ENCODE assay signal across 23 cellular contexts in genomic region chr21:42566524-42567180, GRCh38. TPM values are rescaled to one million over a fixed set of nuclear protein-coding genes. Genes with fewer than 3 reads are reported as not detected.
DNase-seq lines count a peak whose midpoint lies in the region; ATAC-seq, FAIRE-seq and TF ChIP-seq lines count a peak whose summit lies in the region.
"Had no signal": no experiment of that assay in that cellular context is flagged by ENCODE, and none has a peak within 500 bp of the region (broad histone marks: within the 10 kb centered on the region; RNA-seq: fewer than 3 reads in every experiment).

No MANE protein-coding gene starts in this region.

- TF ChIP-seq EP300 in upper lobe of left lung (IDR thresholded peaks at IDR 0.05) = no peak

- intact Hi-C loops in lower lobe of right lung (cut with DNase I) = no loop called here

- no peak overlapping the region for H3K27ac Mint-ChIP-seq in activated naive CD4-positive, alpha-beta T cell treated with anti-CD3 and anti-CD28 coated beads, Interleukin-2, amount 10 ng/mL, durations not matched to agents 7 days and 5 days
- H3K27ac Mint-ChIP-seq: activated CD4-positive, alpha-beta T cell treated with anti-CD3 and anti-CD28 coated beads for 36 hours; activated naive CD4-positive, alpha-beta T cell treated with anti-CD3 and anti-CD28 coated beads, Interleukin-2, amount 50 U/mL, for 72 hours; dendritic cell treated with granulocyte-macrophage colony-stimulating factor and Interleukin-4, amounts not matched to agents 40 ng/mL and 50 ng/mL, for 4 days; HFFc6 had no signal

- FAIRE-seq in urothelium cell line (lab: Jason Lieb, UNC) = no peak

- H3K36me3 ChIP-seq in SU-DHL-6 (ENCODE audit: low read length) (no peaks in the 10 kb centered on the region), lower lobe of right lung (peaks cover 73% of the 10 kb centered on the region), upper lobe of left lung (peaks cover 6 to 90% (median 53%) of the 10 kb centered on the region in 4 donors), brain microvascular endothelial cell (replicated peaks) (no peaks in the 10 kb centered on the region)

- H3K9me2 ChIP-seq in SU-DHL-6 (replicated peaks; ENCODE audit: insufficient read depth, low read length) = no peaks in the 10 kb centered on the region
- H3K9me2 ChIP-seq: SK-N-SH had no signal

- H3K4me2 ChIP-seq in SU-DHL-6 (ENCODE audit: low read depth, low read length, poor library complexity, severe bottlenecking) = no peak overlapping the region
- H3K4me2 ChIP-seq: SK-N-SH, smooth muscle cell had no signal

- H3K9me3 ChIP-seq in SU-DHL-6 (ENCODE audit: insufficient read depth, low read length) (no peaks in the 10 kb centered on the region), lower lobe of right lung (no peaks in the 10 kb centered on the region), upper lobe of left lung (no peaks in the 10 kb centered on the region)
- H3K9me3 ChIP-seq: gastrocnemius medialis, SK-N-SH had no signal

- no peaks in the 10 kb centered on the region for H3K9me3 Mint-ChIP-seq in activated naive CD4-positive, alpha-beta T cell treated with anti-CD3 and anti-CD28 coated beads, Interleukin-2, amount 10 ng/mL, durations not matched to agents 7 days and 5 days
- H3K9me3 Mint-ChIP-seq: activated naive CD4-positive, alpha-beta T cell treated with anti-CD3 and anti-CD28 coated beads, Interleukin-2, amount 50 U/mL, for 72 hours; dendritic cell treated with granulocyte-macrophage colony-stimulating factor and Interleukin-4, amounts not matched to agents 40 ng/mL and 50 ng/mL, for 4 days had no signal

- H3K36me3 Mint-ChIP-seq in activated naive CD4-positive, alpha-beta T cell treated with anti-CD3 and anti-CD28 coated beads, Interleukin-2, amount 10 ng/mL, durations not matched to agents 7 days and 5 days = peaks cover 12% of the 10 kb centered on the region

- H3K27me3 Mint-ChIP-seq in activated naive CD4-positive, alpha-beta T cell treated with anti-CD3 and anti-CD28 coated beads, Interleukin-2, amount 10 ng/mL, durations not matched to agents 7 days and 5 days = no peaks in the 10 kb centered on the region
- H3K27me3 Mint-ChIP-seq: activated CD4-positive, alpha-beta T cell treated with anti-CD3 and anti-CD28 coated beads for 36 hours; dendritic cell treated with granulocyte-macrophage colony-stimulating factor and Interleukin-4, amounts not matched to agents 40 ng/mL and 50 ng/mL, for 4 days had no signal

- H3K27me3 ChIP-seq in SU-DHL-6 (ENCODE audit: low read length) = no peaks in the 10 kb centered on the region
- no peaks in the 10 kb centered on the region for H3K27me3 ChIP-seq in lower lobe of right lung (ENCODE audit: low read depth)
- no peaks in the 10 kb centered on the region for H3K27me3 ChIP-seq in upper lobe of left lung
- no peaks in the 10 kb centered on the region for H3K27me3 ChIP-seq in brain microvascular endothelial cell (replicated peaks)
- H3K27me3 ChIP-seq: gastrocnemius medialis had no signal

- no peak for ATAC-seq in lower lobe of right lung
- no peak for ATAC-seq in upper lobe of left lung (ENCODE audit: low FRiP score in 2 of 2)
- ATAC-seq: activated CD4-positive, alpha-beta T cell treated with anti-CD3 and anti-CD28 coated beads for 36 hours; gastrocnemius medialis; Panc1 had no signal

- H3K4me3 Mint-ChIP-seq in activated naive CD4-positive, alpha-beta T cell treated with anti-CD3 and anti-CD28 coated beads, Interleukin-2, amount 10 ng/mL, durations not matched to agents 7 days and 5 days = no peak overlapping the region
- H3K4me3 Mint-ChIP-seq: activated CD4-positive, alpha-beta T cell treated with anti-CD3 and anti-CD28 coated beads for 36 hours; CD14-positive monocyte; dendritic cell treated with granulocyte-macrophage colony-stimulating factor and Interleukin-4, amounts not matched to agents 40 ng/mL and 50 ng/mL, for 4 days; HFFc6 had no signal

- H3K4me3 ChIP-seq in SU-DHL-6 (ENCODE audit: insufficient read depth, low read length, poor library complexity, severe bottlenecking) (no peak overlapping the region), lower lobe of right lung (no peak overlapping the region), upper lobe of left lung (no peak overlapping the region), brain microvascular endothelial cell (ENCODE audit: low read depth, low read length) (no peak overlapping the region)
- H3K4me3 ChIP-seq: gastrocnemius medialis, smooth muscle cell had no signal

- 91 to 92% methylated on average over 13 to 15 of the region's 15 CpGs for WGBS in upper lobe of left lung, 2 donors

- peaks cover 19% of the 10 kb centered on the region for H3F3A ChIP-seq in SU-DHL-6 (ENCODE audit: insufficient read depth)

- DNase-seq in activated naive CD4-positive, alpha-beta T cell treated with anti-CD3 and anti-CD28 coated beads, Interleukin-2, amount 10 ng/mL, durations not matched to agents 7 days and 5 days = peak; percentile 14
- DNase-seq in activated naive CD4-positive, alpha-beta T cell treated with Interleukin-2 at 50 U/mL for 16 hours = no peak
- peak; percentile 41 for DNase-seq in lower lobe of right lung
- peak; percentile 20 to 52 for DNase-seq in upper lobe of left lung
- no peak for DNase-seq in stimulated activated CD4-positive, alpha-beta T cell treated with anti-CD3 and anti-CD28 coated beads, Interleukin-15, amount 100 ng/mL, for 24 hours
- no peak for DNase-seq in urothelium cell line (ENCODE audit: low spot score)
- no peak for DNase-seq in brain microvascular endothelial cell
- DNase-seq: ACHN; activated CD4-positive, alpha-beta T cell treated with anti-CD3 and anti-CD28 coated beads for 36 hours; DND-41; gastrocnemius medialis; HFFc6; NCI-H1048; NCI-H82; SK-N-SH; stimulated activated CD8-positive, alpha-beta memory T cell treated with anti-CD3 and anti-CD28 coated beads, Interleukin-4, amount 100 ng/mL, for 48 hours; T1000 had no signal

- TF ChIP-seq CTCF in SU-DHL-6 (IDR thresholded peaks at IDR 0.05; ENCODE audit: insufficient read depth, low read length, poor library complexity, severe bottlenecking) (no peak), lower lobe of right lung (IDR thresholded peaks at IDR 0.05) (no peak), upper lobe of left lung (IDR thresholded peaks at IDR 0.05) (no peak), brain microvascular endothelial cell (IDR thresholded peaks at IDR 0.05; ENCODE audit: low read depth, low read length, missing control alignments) (no peak)

- peak overlapping the region; percentile 1; the same call in 1 of the 2 replicates for H3K9ac ChIP-seq in SU-DHL-6 (ENCODE audit: low read length)
- H3K9ac ChIP-seq: SK-N-SH had no signal

- H4K20me1 ChIP-seq in SU-DHL-6 (ENCODE audit: low read depth, low read length) = no peaks in the 10 kb centered on the region

- H2AFZ ChIP-seq in SU-DHL-6 (ENCODE audit: low read depth, low read length, severe bottlenecking) = no peak overlapping the region

- CTCF ChIA-PET in activated naive CD4-positive, alpha-beta T cell treated with anti-CD3 and anti-CD28 coated beads, Interleukin-2, amount 10 ng/mL, durations not matched to agents 7 days and 5 days (lab: Charles Lee) = no interaction called here

- H3K27ac ChIP-seq in SU-DHL-6 (ENCODE audit: low read depth, low read length) (peak overlapping the region; percentile 55), lower lobe of right lung (no peak overlapping the region), upper lobe of left lung (no peak overlapping the region), brain microvascular endothelial cell (no peak overlapping the region)
- H3K27ac ChIP-seq: gastrocnemius medialis had no signal

- no peak for TF ChIP-seq POLR2A in upper lobe of left lung (IDR thresholded peaks at IDR 0.05)

- in situ Hi-C loops in brain microvascular endothelial cell (cut with HindIII; ENCODE audit: low pct_ligation_motif_present, low sequenced_read_pairs) = no loop called here

- H3K4me1 ChIP-seq in lower lobe of right lung = peaks cover 14% of the 10 kb centered on the region
- peaks cover 0 to 32% (median 5%) of the 10 kb centered on the region in 4 donors for H3K4me1 ChIP-seq in upper lobe of left lung
- H3K4me1 ChIP-seq: gastrocnemius medialis had no signal

- no peaks in the 10 kb centered on the region for H3K4me1 Mint-ChIP-seq in activated naive CD4-positive, alpha-beta T cell treated with anti-CD3 and anti-CD28 coated beads, Interleukin-2, amount 10 ng/mL, durations not matched to agents 7 days and 5 days
- H3K4me1 Mint-ChIP-seq: activated CD4-positive, alpha-beta T cell treated with anti-CD3 and anti-CD28 coated beads for 36 hours had no signal

- H3K79me2 ChIP-seq in SU-DHL-6 (ENCODE audit: insufficient read depth, low read length) = no peaks in the 10 kb centered on the region

RNA-seq across cellular contexts. Expression of gene SLC37A1, which starts 53.0 kb away (rescaled TPM):
- total RNA-seq in lower lobe of right lung (28.9 TPM), upper lobe of left lung (10 to 100 TPM; 20.8 to 70.2 (median 36.8) TPM)
- total RNA-seq: HFFc6 had no signal

Comparison
In these comparisons a context has a peak if more than half of its experiments do, and no peak if none do; other contexts are left out.
1. DNase-seq: peak in activated naive CD4-positive, alpha-beta T cell treated with anti-CD3 and anti-CD28 coated beads, Interleukin-2, amount 10 ng/mL, durations not matched to agents 7 days and 5 days (single experiment), lower lobe of right lung (single experiment) and upper lobe of left lung (2 of 2); none in activated naive CD4-positive, alpha-beta T cell treated with Interleukin-2 at 50 U/mL for 16 hours (single experiment), stimulated activated CD4-positive, alpha-beta T cell treated with anti-CD3 and anti-CD28 coated beads, Interleukin-15, amount 100 ng/mL, for 24 hours (single experiment), urothelium cell line (single experiment) and brain microvascular endothelial cell (single experiment).